Comparison of ENCODE assay signal across 11 cellular contexts in the genomic region with DNA sequence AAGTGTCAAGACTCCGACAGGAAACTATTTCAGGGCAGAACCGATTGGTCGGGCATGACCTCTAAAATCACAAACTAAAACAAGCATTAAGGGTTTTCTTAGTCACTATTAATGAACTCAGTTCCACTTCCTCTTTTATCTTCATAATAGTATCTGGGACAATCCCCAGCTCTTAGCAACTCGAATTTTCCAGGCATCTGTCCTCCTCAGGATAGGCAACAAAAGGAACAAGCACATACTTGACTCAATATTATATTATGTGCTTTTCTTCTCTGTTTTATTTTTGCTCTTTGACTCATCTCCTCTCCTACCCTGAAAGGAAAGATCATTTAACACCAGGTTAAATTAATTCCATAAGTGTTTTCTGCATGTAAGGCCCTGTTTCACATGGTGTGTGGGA.
DNase-seq lines count a peak whose midpoint lies in the region; ATAC-seq and TF ChIP-seq lines count a peak whose summit lies in the region.
"Had no signal": no experiment of that assay in that cellular context is flagged by ENCODE, and none has a peak within 500 bp of the region (broad histone marks: within the 10 kb centered on the region; RNA-seq: fewer than 3 reads in every experiment).

No MANE protein-coding gene starts in this region.

- no peak for TF ChIP-seq CTCF in HFFc6 (IDR thresholded peaks at IDR 0.05)

- DNase-seq in HFFc6: peak; percentile 81
- DNase-seq in MV-4-11 (lab: John Stamatoyannopoulos, UW): peak; percentile 35
- peak; percentile 59 for DNase-seq in kidney tubule cell (ENCODE audit: low spot score)
- no peak for DNase-seq in kidney glomerular epithelial cell (lab: John Stamatoyannopoulos, UW)
- DNase-seq in effector CD4-positive, alpha-beta T cell: no peak
- no peak for DNase-seq in DMS 273 treated with DMSO at 0.1 percent for 48 hours (lab: John Stamatoyannopoulos, UW)
- DNase-seq: anterior cingulate cortex, NCI-H69 had no signal

- H3K4me3 Mint-ChIP-seq in HFFc6: peak overlapping the region; percentile 72

- peaks cover 4% of the 10 kb centered on the region; the same call in 1 of the 2 replicates for H3K36me3 Mint-ChIP-seq in HFFc6 (ENCODE audit: low read depth)

- no peaks in the 10 kb centered on the region; the same call in 1 of the 2 replicates for H3K27me3 Mint-ChIP-seq in HFFc6 (ENCODE audit: insufficient read depth)

- peak overlapping the region; percentile 86 for H3K27ac Mint-ChIP-seq in HFFc6
- H3K27ac Mint-ChIP-seq: progenitor cell of endocrine pancreas had no signal

- ATAC-seq in GM18861 (IDR thresholded peaks at IDR 0.05; ENCODE audit: unreplicated experiment): peak; percentile 84
- ATAC-seq in HG03135 (IDR thresholded peaks at IDR 0.05; ENCODE audit: unreplicated experiment): no peak

- no peaks in the 10 kb centered on the region for H3K9me3 Mint-ChIP-seq in HFFc6

- peaks cover 74% of the 10 kb centered on the region for H3K4me1 Mint-ChIP-seq in HFFc6 (ENCODE audit: low read depth)

Comparison
In these comparisons a context has a peak if more than half of its experiments do, and no peak if none do; other contexts are left out.
1. DNase-seq: peak in HFFc6 (single experiment), MV-4-11 (single experiment) and kidney tubule cell (single experiment); none in kidney glomerular epithelial cell (single experiment), effector CD4-positive, alpha-beta T cell (single experiment) and DMS 273 treated with DMSO at 0.1 percent for 48 hours (single experiment).